In genomic region chr13:39364797-39365468, GRCh38 we compare ENCODE assay signal across 11 cellular contexts.
DNase-seq lines count a peak whose midpoint lies in the region; ATAC-seq, FAIRE-seq and TF ChIP-seq lines count a peak whose summit lies in the region.
"Had no signal": no experiment of that assay in that cellular context is flagged by ENCODE, and none has a peak within 500 bp of the region (broad histone marks: within the 10 kb centered on the region; RNA-seq: fewer than 3 reads in every experiment).

No MANE protein-coding gene starts in this region.

- H3K36me3 Mint-ChIP-seq in Calu3 (ENCODE audit: insufficient read depth, unreplicated experiment) = no peaks in the 10 kb centered on the region
- no peaks in the 10 kb centered on the region for H3K36me3 Mint-ChIP-seq in CD8-positive, alpha-beta T cell
- H3K36me3 Mint-ChIP-seq in activated CD4-positive, alpha-beta T cell treated with anti-CD3 and anti-CD28 coated beads, Interleukin-2, amount 10 ng/mL, durations not matched to agents 7 days and 5 days (ENCODE audit: low read depth) = no peaks in the 10 kb centered on the region

- H3K23ac ChIP-seq in mesendoderm (ENCODE audit: low read length) = no peak overlapping the region

- H3K56ac ChIP-seq in mesendoderm (ENCODE audit: low read length) = no peak overlapping the region

- no peak overlapping the region for H3K27ac Mint-ChIP-seq in Calu3 (ENCODE audit: unreplicated experiment)
- no peak overlapping the region for H3K27ac Mint-ChIP-seq in CD8-positive, alpha-beta T cell
- no peak overlapping the region for H3K27ac Mint-ChIP-seq in activated CD4-positive, alpha-beta T cell treated with anti-CD3 and anti-CD28 coated beads, Interleukin-2, amount 10 ng/mL, durations not matched to agents 7 days and 5 days

- no peak overlapping the region for H3K4ac ChIP-seq in mesendoderm (ENCODE audit: low read depth, low read length)

- H3K9ac ChIP-seq in mammary epithelial cell (ENCODE audit: insufficient read depth, low read length) = peak overlapping the region; percentile 51
- H3K9ac ChIP-seq in mesendoderm (ENCODE audit: low read length) = no peak overlapping the region
- no peak overlapping the region for H3K9ac ChIP-seq in kidney (ENCODE audit: low read length in 2 of 2)

- no peak overlapping the region for H2BK15ac ChIP-seq in mesendoderm (replicated peaks; ENCODE audit: low read depth)

- 3% methylated on average over 4 of the region's 5 CpGs for WGBS in mammary epithelial cell (ENCODE audit: low coverage, missing lambda C conversion rate)
- WGBS in mesendoderm (ENCODE audit: extremely low coverage, insufficient coverage, low lambda C conversion rate) = no CpG with 5 or more reads among the region's 5 CpGs

- H3K4me3 Mint-ChIP-seq in Calu3 (ENCODE audit: low read depth, unreplicated experiment) = no peak overlapping the region
- H3K4me3 Mint-ChIP-seq in CD8-positive, alpha-beta T cell = no peak overlapping the region
- H3K4me3 Mint-ChIP-seq in activated CD4-positive, alpha-beta T cell treated with anti-CD3 and anti-CD28 coated beads, Interleukin-2, amount 10 ng/mL, durations not matched to agents 7 days and 5 days = no peak overlapping the region

- no peak overlapping the region for H2BK120ac ChIP-seq in mesendoderm (ENCODE audit: low read depth, low read length)

- dilution Hi-C loops in mammary epithelial cell (cut with HindIII; ENCODE audit: low sequenced_read_pairs) = no loop called here

- BruUV-seq in Calu3 (replicated peaks; lab: Mats Ljungman, UMichigan) (no TSS peak), mammary epithelial cell (replicated peaks; lab: Mats Ljungman, UMichigan) (no TSS peak)

- FAIRE-seq in kidney (lab: Jason Lieb, UNC) = no peak

- in situ Hi-C loops in mammary epithelial cell (cut with MboI; ENCODE audit: low sequenced_read_pairs in 2 of 2) = no loop called here

- H3K4me1 Mint-ChIP-seq in Calu3 (ENCODE audit: low read depth, unreplicated experiment) = peaks cover 8% of the 10 kb centered on the region
- no peaks in the 10 kb centered on the region for H3K4me1 Mint-ChIP-seq in CD8-positive, alpha-beta T cell (ENCODE audit: low read depth)
- H3K4me1 Mint-ChIP-seq in activated CD4-positive, alpha-beta T cell treated with anti-CD3 and anti-CD28 coated beads, Interleukin-2, amount 10 ng/mL, durations not matched to agents 7 days and 5 days = no peaks in the 10 kb centered on the region

- peaks cover 6% of the 10 kb centered on the region for H3K79me2 ChIP-seq in mammary epithelial cell (ENCODE audit: insufficient read depth, low read length)
- no peaks in the 10 kb centered on the region for H3K79me2 ChIP-seq in mesendoderm (ENCODE audit: control insufficient read depth, insufficient read depth, low read length)

- peak overlapping the region; percentile 79 for H3K4me2 ChIP-seq in mammary epithelial cell (ENCODE audit: insufficient read depth, low read depth, low read length)
- no peak overlapping the region for H3K4me2 ChIP-seq in mesendoderm (ENCODE audit: low read length)

- H3K27me3 Mint-ChIP-seq in Calu3 (ENCODE audit: unreplicated experiment) = peaks cover 19% of the 10 kb centered on the region
- H3K27me3 Mint-ChIP-seq in CD8-positive, alpha-beta T cell (ENCODE audit: low read depth) = peaks cover 17% of the 10 kb centered on the region
- no peaks in the 10 kb centered on the region for H3K27me3 Mint-ChIP-seq in activated CD4-positive, alpha-beta T cell treated with anti-CD3 and anti-CD28 coated beads, Interleukin-2, amount 10 ng/mL, durations not matched to agents 7 days and 5 days

- H4K5ac ChIP-seq in mesendoderm (ENCODE audit: low read length) = no peak overlapping the region

- TF ChIP-seq CTCF in Calu3 (IDR thresholded peaks at IDR 0.05; ENCODE audit: unreplicated experiment) (no peak), mammary epithelial cell (conservative IDR thresholded peaks at IDR 0.05 in 1 of 2, IDR thresholded peaks at IDR 0.05 in 1 of 2; ENCODE audit: extremely low read depth in 1 of 2, insufficient read depth in 1 of 2, low read depth in 1 of 2, low read length in 2 of 2) (peak; percentile 15 to 25), kidney (IDR thresholded peaks at IDR 0.05; ENCODE audit: borderline replicate concordance, extremely low read depth, insufficient read depth) (no peak)
- TF ChIP-seq CTCF in CD8-positive, alpha-beta T cell (IDR thresholded peaks at IDR 0.05) = no peak

- H3K4me1 ChIP-seq in mammary epithelial cell (ENCODE audit: insufficient read depth, low read length) (peaks cover 8% of the 10 kb centered on the region), mesendoderm (ENCODE audit: control insufficient read depth, low read depth, low read length) (peaks cover 4% of the 10 kb centered on the region), kidney (ENCODE audit: control insufficient read depth in 1 of 2, insufficient read depth in 1 of 2, low read depth in 1 of 2, low read length in 2 of 2) (peaks cover 0 to 2% of the 10 kb centered on the region in 2 donors)
- no peaks in the 10 kb centered on the region for H3K4me1 ChIP-seq in CD8-positive, alpha-beta T cell (ENCODE audit: insufficient read depth, low read length)

- peak overlapping the region; percentile 76 for H2AFZ ChIP-seq in mammary epithelial cell (ENCODE audit: low read depth, low read length)

- H3K36me3 ChIP-seq in mammary epithelial cell (ENCODE audit: insufficient read depth, low read length) (no peaks in the 10 kb centered on the region), mesendoderm (ENCODE audit: control insufficient read depth, insufficient read depth, low read length) (no peaks in the 10 kb centered on the region), kidney (ENCODE audit: control insufficient read depth in 1 of 2, insufficient read depth in 2 of 2, low read length in 2 of 2) (no peaks in the 10 kb centered on the region)
- H3K36me3 ChIP-seq in CD8-positive, alpha-beta T cell (ENCODE audit: insufficient read depth, low read length) = no peaks in the 10 kb centered on the region
- H3K36me3 ChIP-seq: sigmoid colon had no signal

- H2AK5ac ChIP-seq in mesendoderm (ENCODE audit: low read length) = no peak overlapping the region

- H3K27ac ChIP-seq in mammary epithelial cell (ENCODE audit: insufficient read depth, low read depth, low read length) (peak overlapping the region; percentile 26), mesendoderm (ENCODE audit: low read depth, low read length) (no peak overlapping the region), kidney (ENCODE audit: low read depth in 2 of 2, low read length in 2 of 2) (no peak overlapping the region)
- H3K27ac ChIP-seq in CD8-positive, alpha-beta T cell (ENCODE audit: low read depth, low read length) = no peak overlapping the region

- CTCF ChIA-PET in Calu3 (lab: Charles Lee) = no interaction called here
- CTCF ChIA-PET in mammary epithelial cell (lab: Charles Lee; ENCODE audit: low non-redundant PET) = no interaction called here
- CTCF ChIA-PET in CD8-positive, alpha-beta T cell (lab: Charles Lee) = no interaction called here
- CTCF ChIA-PET in activated CD4-positive, alpha-beta T cell treated with anti-CD3 and anti-CD28 coated beads, Interleukin-2, amount 10 ng/mL, durations not matched to agents 7 days and 5 days (lab: Charles Lee) = interaction anchor here (0.9 kb wide), 1 partner anchor 50 kb away, joined by 3 read pairs; no protein-coding TSS in a partner anchor

- POLR2A ChIA-PET in CD8-positive, alpha-beta T cell (lab: Charles Lee) = no interaction called here
- POLR2A ChIA-PET in activated CD4-positive, alpha-beta T cell treated with anti-CD3 and anti-CD28 coated beads, Interleukin-2, amount 10 ng/mL, durations not matched to agents 7 days and 5 days (lab: Charles Lee) = no interaction called here

- H3K4me3 ChIP-seq in mammary epithelial cell (replicated peaks in 1 of 3; ENCODE audit: insufficient read depth in 1 of 3, low read depth in 2 of 3, low read length in 3 of 3) (peak overlapping the region; percentile 8 to 27 (median 27)), mesendoderm (ENCODE audit: low read length) (no peak overlapping the region), kidney (ENCODE audit: low read length in 2 of 2) (peak overlapping the region in 1 of 2 donors; percentile 14)
- H3K4me3 ChIP-seq in CD8-positive, alpha-beta T cell (ENCODE audit: low read depth, low read length) = no peak overlapping the region
- H3K4me3 ChIP-seq: sigmoid colon had no signal

- intact Hi-C loops in Calu3 (cut with micrococcal nuclease; ENCODE audit: unreplicated experiment) (no loop called here), mammary epithelial cell (cut with micrococcal nuclease) (no loop called here), kidney (cut with DNase I) (no loop called here)
- intact Hi-C loops in CD8-positive, alpha-beta T cell (cut with DNase I, micrococcal nuclease) = loop anchor here in 1 of 2 experiments (10.0 kb wide), 1 partner anchor 400 kb away; no protein-coding TSS in a partner anchor

- H3K27me3 ChIP-seq in mammary epithelial cell (ENCODE audit: insufficient read depth, low read length) = no peaks in the 10 kb centered on the region
- H3K27me3 ChIP-seq in mesendoderm (ENCODE audit: insufficient read depth, low read length, poor library complexity) = no peaks in the 10 kb centered on the region
- peaks cover 4% of the 10 kb centered on the region for H3K27me3 ChIP-seq in CD8-positive, alpha-beta T cell (ENCODE audit: insufficient read depth, low read length)
- H3K27me3 ChIP-seq: sigmoid colon had no signal

- H3K9me3 Mint-ChIP-seq in Calu3 (ENCODE audit: low read depth, unreplicated experiment) = no peaks in the 10 kb centered on the region
- no peaks in the 10 kb centered on the region for H3K9me3 Mint-ChIP-seq in CD8-positive, alpha-beta T cell
- H3K9me3 Mint-ChIP-seq in activated CD4-positive, alpha-beta T cell treated with anti-CD3 and anti-CD28 coated beads, Interleukin-2, amount 10 ng/mL, durations not matched to agents 7 days and 5 days = no peaks in the 10 kb centered on the region

- no peaks in the 10 kb centered on the region for H3K79me1 ChIP-seq in mesendoderm (ENCODE audit: low read length)

- ATAC-seq in HG03039 (IDR thresholded peaks at IDR 0.05; ENCODE audit: unreplicated experiment) = no peak
- no peak for ATAC-seq in CD8-positive, alpha-beta T cell

- no peaks in the 10 kb centered on the region for H4K20me1 ChIP-seq in mammary epithelial cell (ENCODE audit: insufficient read depth, low read length)

- H3K18ac ChIP-seq in mesendoderm (ENCODE audit: low read length) = no peak overlapping the region

- H4K8ac ChIP-seq in mesendoderm (ENCODE audit: low read depth, low read length) = no peak overlapping the region

- DNase-seq in Calu3 = peak; percentile 2
- peak; percentile 84 for DNase-seq in NCI-H146 treated with DMSO at 0.1 percent for 48 hours (lab: John Stamatoyannopoulos, UW; ENCODE audit: unreplicated experiment)
- peak; percentile 76 for DNase-seq in mammary epithelial cell
- peak; percentile 50 for DNase-seq in mesendoderm
- no peak for DNase-seq in kidney
- no peak for DNase-seq in CD8-positive, alpha-beta T cell
- DNase-seq in activated CD4-positive, alpha-beta T cell treated with anti-CD3 and anti-CD28 coated beads, Interleukin-2, amount 10 ng/mL, durations not matched to agents 7 days and 5 days = no peak
- DNase-seq: amniotic stem cell; sigmoid colon; stimulated activated naive CD4-positive, alpha-beta T cell had no signal

- no peak overlapping the region for H2BK5ac ChIP-seq in mesendoderm (ENCODE audit: low read length)

- H3K9me3 ChIP-seq in mammary epithelial cell (replicated peaks; ENCODE audit: insufficient read depth, low read length) = no peaks in the 10 kb centered on the region
- H3K9me3 ChIP-seq in kidney (ENCODE audit: control insufficient read depth in 1 of 2, low read length in 2 of 2) = no peaks in the 10 kb centered on the region
- H3K9me3 ChIP-seq in CD8-positive, alpha-beta T cell (ENCODE audit: low read length) = no peaks in the 10 kb centered on the region
- H3K9me3 ChIP-seq: sigmoid colon had no signal

Comparison
In these comparisons a context has a peak if more than half of its experiments do, and no peak if none do; other contexts are left out.
1. DNase-seq: peak in Calu3 (single experiment), NCI-H146 treated with DMSO at 0.1 percent for 48 hours (single experiment), mammary epithelial cell (single experiment) and mesendoderm (single experiment); none in kidney (single experiment), CD8-positive, alpha-beta T cell (0 of 7) and activated CD4-positive, alpha-beta T cell treated with anti-CD3 and anti-CD28 coated beads, Interleukin-2, amount 10 ng/mL, durations not matched to agents 7 days and 5 days (single experiment).
2. CTCF ChIP-seq: peak in mammary epithelial cell (2 of 2); none in Calu3 (single experiment), kidney (single experiment) and CD8-positive, alpha-beta T cell (single experiment).
3. H3K4me3 ChIP-seq: peak in mammary epithelial cell (3 of 3); none in mesendoderm (single experiment) and CD8-positive, alpha-beta T cell (single experiment).